In genomic region chr5:142864293-142865260, GRCh38 we compare ENCODE assay signal across 17 cellular contexts.
A peak's percentile ranks its signal among the peaks of the same experiment; 100 is the strongest.
DNase-seq lines count a peak whose midpoint lies in the region; ATAC-seq and TF ChIP-seq lines count a peak whose summit lies in the region.
"Had no signal": no experiment of that assay in that cellular context is flagged by ENCODE, and none has a peak within 500 bp of the region (broad histone marks: within the 10 kb centered on the region; RNA-seq: fewer than 3 reads in every experiment).

No MANE protein-coding gene starts in this region.

- H3K9me3 Mint-ChIP-seq in dendritic cell treated with granulocyte-macrophage colony-stimulating factor and Interleukin-4, amounts not matched to agents 40 ng/mL and 50 ng/mL, for 4 days = no peaks in the 10 kb centered on the region

- H3K27me3 ChIP-seq in upper lobe of left lung = no peaks in the 10 kb centered on the region
- H3K27me3 ChIP-seq: ovary had no signal

- H3K27me3 Mint-ChIP-seq in dendritic cell treated with granulocyte-macrophage colony-stimulating factor and Interleukin-4, amounts not matched to agents 40 ng/mL and 50 ng/mL, for 4 days = no peaks in the 10 kb centered on the region

- peaks cover 85% of the 10 kb centered on the region for H3K4me1 Mint-ChIP-seq in dendritic cell treated with granulocyte-macrophage colony-stimulating factor and Interleukin-4, amounts not matched to agents 40 ng/mL and 50 ng/mL, for 4 days (ENCODE audit: low read depth)

- TF ChIP-seq EP300 in upper lobe of left lung (IDR thresholded peaks at IDR 0.05) = peak in 3 of 4 donors; percentile 16 to 67 (median 50)

- peak; percentile 24 for ATAC-seq in Right ventricle myocardium inferior
- peak; percentile 48 for ATAC-seq in left colon
- no peak for ATAC-seq in upper lobe of left lung (ENCODE audit: low FRiP score in 2 of 2)
- no peak for ATAC-seq in GM21515 (IDR thresholded peaks at IDR 0.05; ENCODE audit: unreplicated experiment)
- ATAC-seq: HCT116 had no signal

- H3K4me3 Mint-ChIP-seq in dendritic cell treated with granulocyte-macrophage colony-stimulating factor and Interleukin-4, amounts not matched to agents 40 ng/mL and 50 ng/mL, for 4 days = no peak overlapping the region

- no peak overlapping the region for H3K27ac ChIP-seq in upper lobe of left lung
- H3K27ac ChIP-seq: ovary had no signal

- H3K27ac Mint-ChIP-seq in dendritic cell treated with granulocyte-macrophage colony-stimulating factor and Interleukin-4, amounts not matched to agents 40 ng/mL and 50 ng/mL, for 4 days = peak overlapping the region; percentile 37

- 85 to 87% methylated on average over 13 of the region's 13 CpGs for WGBS in upper lobe of left lung, 2 donors

- no peak for TF ChIP-seq CTCF in upper lobe of left lung (IDR thresholded peaks at IDR 0.05)

- H3K36me3 ChIP-seq in upper lobe of left lung = no peaks in the 10 kb centered on the region
- H3K36me3 ChIP-seq: ovary had no signal

- no peaks in the 10 kb centered on the region for H3K9me3 ChIP-seq in upper lobe of left lung
- H3K9me3 ChIP-seq: ovary had no signal

- intact Hi-C loops in Right ventricle myocardium inferior (cut with DNase I) (loop anchor here (2.0 to 10.0 kb wide), 2 partner anchors 50 to 94 kb away; partner anchors contain the start of gene ARHGAP26), cardiac septum (cut with DNase I) (loop anchor here (5.0 to 10.0 kb wide), 2 partner anchors 50 to 112 kb away; no protein-coding TSS in a partner anchor), left colon (cut with DNase I, micrococcal nuclease) (loop anchor here in 1 of 2 donors (5.0 kb wide), 1 partner anchor 92 kb away; the partner anchor contains the start of gene ARHGAP26)
- intact Hi-C loops in dendritic cell treated with granulocyte-macrophage colony-stimulating factor and Interleukin-4, amounts not matched to agents 40 ng/mL and 50 ng/mL, for 4 days (cut with micrococcal nuclease) = loop anchor here (10.0 kb wide), 1 partner anchor 50 kb away; no protein-coding TSS in a partner anchor

- H3K36me3 Mint-ChIP-seq in dendritic cell treated with granulocyte-macrophage colony-stimulating factor and Interleukin-4, amounts not matched to agents 40 ng/mL and 50 ng/mL, for 4 days (ENCODE audit: low read depth) = no peaks in the 10 kb centered on the region

- no peak overlapping the region for H3K4me3 ChIP-seq in upper lobe of left lung
- H3K4me3 ChIP-seq: lung, ovary had no signal

- DNase-seq in Right ventricle myocardium inferior (ENCODE audit: missing footprints) = no peak
- no peak for DNase-seq in cardiac septum (ENCODE audit: low spot score)
- peak; percentile 59 for DNase-seq in left colon
- no peak for DNase-seq in upper lobe of left lung
- no peak for DNase-seq in NCI-H446 (lab: John Stamatoyannopoulos, UW)
- DNase-seq in germinal center (ENCODE audit: low spot score) = no peak
- DNase-seq: AML-193; aorta; effector CD8-positive, alpha-beta T cell; head of caudate nucleus; NCI-H1105 treated with DMSO at 0.1 percent for 48 hours; ovary; T-helper 9 cell had no signal

- peaks cover 24 to 53% (median 32%) of the 10 kb centered on the region in 4 donors for H3K4me1 ChIP-seq in upper lobe of left lung

- TF ChIP-seq POLR2A in upper lobe of left lung (IDR thresholded peaks at IDR 0.05) = no peak

Comparison
In these comparisons a context has a peak if more than half of its experiments do, and no peak if none do; other contexts are left out.
1. ATAC-seq: peak in Right ventricle myocardium inferior (single experiment) and left colon (single experiment); none in upper lobe of left lung (0 of 2) and GM21515 (single experiment).
2. DNase-seq: peak in left colon (2 of 2); none in Right ventricle myocardium inferior (single experiment), cardiac septum (single experiment), upper lobe of left lung (0 of 2), NCI-H446 (0 of 2) and germinal center (single experiment).